In genomic region chr2:96163415-96163767, GRCh38 we compare ENCODE assay signal across 11 cellular contexts. TPM values are rescaled to one million over a fixed set of nuclear protein-coding genes. Genes with fewer than 3 reads are reported as not detected.
DNase-seq lines count a peak whose midpoint lies in the region; ATAC-seq, FAIRE-seq and TF ChIP-seq lines count a peak whose summit lies in the region.
"Had no signal": no experiment of that assay in that cellular context is flagged by ENCODE, and none has a peak within 500 bp of the region (broad histone marks: within the 10 kb centered on the region; RNA-seq: fewer than 3 reads in every experiment).

No MANE protein-coding gene starts in this region.

- no peak for TF ChIP-seq POLR2A in H54 (IDR thresholded peaks at IDR 0.05; ENCODE audit: low read depth, low read length)

- H3K9me3 Mint-ChIP-seq in activated CD8-positive, alpha-beta T cell treated with anti-CD3 and anti-CD28 coated beads, Interleukin-2, amount 10 ng/mL, durations not matched to agents 7 days and 5 days (ENCODE audit: insufficient read depth), result no peaks in the 10 kb centered on the region

- ATAC-seq in GM18520 (IDR thresholded peaks at IDR 0.05; ENCODE audit: unreplicated experiment), result peak; percentile 2
- ATAC-seq in HG02642 (IDR thresholded peaks at IDR 0.05; ENCODE audit: poor library complexity, unreplicated experiment), result peak; percentile 10
- no peak for ATAC-seq in activated CD8-positive, alpha-beta T cell treated with anti-CD3 and anti-CD28 coated beads, Interleukin-2, amount 10 ng/mL, durations not matched to agents 7 days and 5 days

- H3K36me3 Mint-ChIP-seq in activated CD8-positive, alpha-beta T cell treated with anti-CD3 and anti-CD28 coated beads, Interleukin-2, amount 10 ng/mL, durations not matched to agents 7 days and 5 days (ENCODE audit: low read depth), result peaks cover 2% of the 10 kb centered on the region

- peak overlapping the region; percentile 60 for H3K4me3 Mint-ChIP-seq in activated CD8-positive, alpha-beta T cell treated with anti-CD3 and anti-CD28 coated beads, Interleukin-2, amount 10 ng/mL, durations not matched to agents 7 days and 5 days

- FAIRE-seq in H54 (lab: Jason Lieb, UNC), result no peak

- no peak for DNase-seq in activated CD8-positive, alpha-beta T cell treated with anti-CD3 and anti-CD28 coated beads, Interleukin-2, amount 10 ng/mL, durations not matched to agents 7 days and 5 days
- DNase-seq in posterior vena cava (ENCODE audit: low spot score), result peak; percentile 37
- no peak for DNase-seq in caudate nucleus (lab: John Stamatoyannopoulos, UW)
- no peak for DNase-seq in ureter (ENCODE audit: low spot score)
- DNase-seq in HuH-7.5 (ENCODE audit: low spot score), result no peak
- DNase-seq in H54 (ENCODE audit: insufficient read length, low spot score), result no peak
- DNase-seq: NCI-H1092 had no signal

- H3K27ac Mint-ChIP-seq in activated CD8-positive, alpha-beta T cell treated with anti-CD3 and anti-CD28 coated beads, Interleukin-2, amount 10 ng/mL, durations not matched to agents 7 days and 5 days, result peak overlapping the region; percentile 99

- H3K4me1 Mint-ChIP-seq in activated CD8-positive, alpha-beta T cell treated with anti-CD3 and anti-CD28 coated beads, Interleukin-2, amount 10 ng/mL, durations not matched to agents 7 days and 5 days (ENCODE audit: low read depth), result peaks cover 56% of the 10 kb centered on the region

- CTCF ChIA-PET in activated CD8-positive, alpha-beta T cell treated with anti-CD3 and anti-CD28 coated beads, Interleukin-2, amount 10 ng/mL, durations not matched to agents 7 days and 5 days (lab: Charles Lee), result interaction anchor here (1.2 to 3.1 kb wide), 8 partner anchors 11 to 171 kb away, joined by 3 to 49 read pairs (median 6); partner anchors contain the start of gene ASTL

- POLR2A ChIA-PET in activated CD8-positive, alpha-beta T cell treated with anti-CD3 and anti-CD28 coated beads, Interleukin-2, amount 10 ng/mL, durations not matched to agents 7 days and 5 days (lab: Charles Lee), result interaction anchor here (0.9 to 9.1 kb wide), 8 partner anchors 8 to 158 kb away, joined by 3 to 193 read pairs (median 4); partner anchors contain the start of genes CIAO1, DUSP2 and TMEM127

- H3K27me3 Mint-ChIP-seq in activated CD8-positive, alpha-beta T cell treated with anti-CD3 and anti-CD28 coated beads, Interleukin-2, amount 10 ng/mL, durations not matched to agents 7 days and 5 days (ENCODE audit: low read depth), result no peaks in the 10 kb centered on the region

- H3K27ac ChIP-seq in caudate nucleus (ENCODE audit: low read depth, low read length), result no peak overlapping the region

- intact Hi-C loops in posterior vena cava (cut with DNase I), result no loop called here

RNA-seq across cellular contexts. Expression of gene DUSP2, which starts 18.2 kb away (rescaled TPM):
- total RNA-seq in activated CD8-positive, alpha-beta T cell treated with anti-CD3 and anti-CD28 coated beads, Interleukin-2, amount 10 ng/mL, durations not matched to agents 7 days and 5 days, result 10 to 100 TPM; 20.3 to 21.2 TPM
- total RNA-seq in posterior vena cava (1 to 10 TPM; 3.5 to 3.8 TPM), ureter (2.6 TPM)

RNA-seq across cellular contexts. Expression of gene ASTL, which starts 25.1 kb away (rescaled TPM):
- total RNA-seq in activated CD8-positive, alpha-beta T cell treated with anti-CD3 and anti-CD28 coated beads, Interleukin-2, amount 10 ng/mL, durations not matched to agents 7 days and 5 days, result under 1 TPM in 1 of 2 experiments, not detected in 1; 0.34 TPM
- total RNA-seq in posterior vena cava, result not detected
- total RNA-seq in ureter, result not detected
- total RNA-seq: Daoy, lung had no signal

RNA-seq across cellular contexts. Expression of gene STARD7, which starts 45.2 kb away (rescaled TPM):
- 100 to 1,000 TPM; 139 to 143 TPM for total RNA-seq in activated CD8-positive, alpha-beta T cell treated with anti-CD3 and anti-CD28 coated beads, Interleukin-2, amount 10 ng/mL, durations not matched to agents 7 days and 5 days
- 10 to 100 TPM; 68.0 to 71.4 TPM for total RNA-seq in posterior vena cava
- total RNA-seq in ureter, result 95.0 TPM

RNA-seq across cellular contexts. Expression of gene ADRA2B, which starts 47.0 kb away (rescaled TPM):
- under 1 TPM in 1 of 2 experiments, not detected in 1; 0.08 TPM for total RNA-seq in activated CD8-positive, alpha-beta T cell treated with anti-CD3 and anti-CD28 coated beads, Interleukin-2, amount 10 ng/mL, durations not matched to agents 7 days and 5 days
- total RNA-seq in posterior vena cava (1 to 10 TPM; 4.1 to 7.1 TPM), ureter (1.1 TPM)
- total RNA-seq: Daoy had no signal
